In the genomic region with DNA sequence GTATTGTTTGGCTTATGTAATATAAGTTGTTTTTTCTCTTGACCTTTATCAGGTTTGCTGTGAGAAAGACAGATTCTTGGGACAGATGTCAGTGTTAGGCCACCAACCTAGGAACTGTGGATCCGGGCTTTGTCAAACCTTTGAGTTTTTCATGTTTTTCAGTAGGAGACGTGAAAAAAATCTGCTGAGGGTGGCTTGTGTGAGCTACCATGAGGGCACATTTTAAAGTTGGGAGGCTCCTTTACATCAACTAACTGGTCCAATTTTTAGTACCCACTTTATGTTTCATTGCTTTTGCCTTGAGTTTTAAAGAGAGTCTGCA, we compare ENCODE assay signal across 8 cellular contexts. TPM values are rescaled to one million over a fixed set of nuclear protein-coding genes. Genes with fewer than 3 reads are reported as not detected.
A peak's percentile ranks its signal among the peaks of the same experiment; 100 is the strongest.
DNase-seq lines count a peak whose midpoint lies in the region; ATAC-seq and TF ChIP-seq lines count a peak whose summit lies in the region.

No MANE protein-coding gene starts in this region.

- DNase-seq in Peyer's patch (no peak), esophagus squamous epithelium (lab: John Stamatoyannopoulos, UW) (no peak), NCI-H82 (lab: John Stamatoyannopoulos, UW) (no peak), NCI-H345 (lab: John Stamatoyannopoulos, UW) (no peak)

- TF ChIP-seq POLR2A in Peyer's patch (IDR thresholded peaks at IDR 0.05) (no peak), esophagus squamous epithelium (IDR thresholded peaks at IDR 0.05) (no peak)

- H3K4me1 ChIP-seq in Peyer's patch (peaks cover 0 to 18% (median 3%) of the 10 kb centered on the region in 4 donors), esophagus squamous epithelium (peaks cover 0 to 21% (median 14%) of the 10 kb centered on the region in 3 donors), rectal smooth muscle tissue (ENCODE audit: control insufficient read depth, insufficient read depth, low read length) (peaks cover 8% of the 10 kb centered on the region)

- WGBS in esophagus squamous epithelium, 2 donors = 16 to 22% methylated on average over 2 of the region's 2 CpGs

- H3K27ac ChIP-seq in Peyer's patch (peak overlapping the region in 1 of 4 donors; percentile 63), esophagus squamous epithelium (peak overlapping the region in 2 of 4 donors; percentile 87 to 88), rectal smooth muscle tissue (ENCODE audit: low read depth, low read length) (no peak overlapping the region)

- H3K27me3 ChIP-seq in Peyer's patch (no peaks in the 10 kb centered on the region), esophagus squamous epithelium (peaks cover 0 to 27% (median 0%) of the 10 kb centered on the region in 4 donors), rectal smooth muscle tissue (ENCODE audit: control insufficient read depth, insufficient read depth, low read length) (peaks cover 4% of the 10 kb centered on the region)

- no peak for ATAC-seq in GM21526 (IDR thresholded peaks at IDR 0.05; ENCODE audit: low FRiP score, unreplicated experiment)
- ATAC-seq in HG02763 (IDR thresholded peaks at IDR 0.05; ENCODE audit: unreplicated experiment) = no peak

- H3K4me3 ChIP-seq in GM08714 (ENCODE audit: low read length) (peak overlapping the region; percentile 86), Peyer's patch (peak overlapping the region; percentile 55 to 93 (median 84)), esophagus squamous epithelium (peak overlapping the region; percentile 80 to 96 (median 91)), rectal smooth muscle tissue (ENCODE audit: low read length) (peak overlapping the region; percentile 95)

- H3K36me3 ChIP-seq in Peyer's patch = no peaks in the 10 kb centered on the region
- no peaks in the 10 kb centered on the region for H3K36me3 ChIP-seq in esophagus squamous epithelium
- no peaks in the 10 kb centered on the region for H3K36me3 ChIP-seq in rectal smooth muscle tissue (ENCODE audit: control insufficient read depth, insufficient read depth, low read length)

- intact Hi-C loops in esophagus squamous epithelium (cut with DNase I) = no loop called here

- H3K9me3 ChIP-seq in Peyer's patch (no peaks in the 10 kb centered on the region), esophagus squamous epithelium (no peaks in the 10 kb centered on the region)

- peak overlapping the region; percentile 68 for H3K9ac ChIP-seq in rectal smooth muscle tissue (ENCODE audit: low read length)

- no peak for TF ChIP-seq CTCF in Peyer's patch (IDR thresholded peaks at IDR 0.05)
- TF ChIP-seq CTCF in esophagus squamous epithelium (IDR thresholded peaks at IDR 0.05) = no peak

RNA-seq across cellular contexts. Expression of a gene that starts 0.8 kb away (rescaled TPM):
- total RNA-seq in Peyer's patch = 10 to 100 TPM; 13.5 to 29.7 (median 22.2) TPM
- 10 to 100 TPM in 3 of 4 donors, 1 to 10 TPM in 1; 7.4 to 16.8 (median 13.7) TPM for total RNA-seq in esophagus squamous epithelium

RNA-seq across cellular contexts. Expression of a gene that starts 36.2 kb away (rescaled TPM):
- total RNA-seq in Peyer's patch (10 to 100 TPM; 21.1 to 62.7 (median 46.7) TPM), esophagus squamous epithelium (10 to 100 TPM; 15.8 to 48.3 (median 31.3) TPM)
